Comparison of ENCODE assay signal across 8 cellular contexts in genomic region chr10:32256613-32257437, GRCh38.
A peak's percentile ranks its signal among the peaks of the same experiment; 100 is the strongest.
DNase-seq lines count a peak whose midpoint lies in the region; ATAC-seq and TF ChIP-seq lines count a peak whose summit lies in the region.

No MANE protein-coding gene starts in this region.

- peak; percentile 89 for TF ChIP-seq CTCF in Panc1 (IDR thresholded peaks at IDR 0.05)
- peak; percentile 85 to 95 (median 88) for TF ChIP-seq CTCF in gastroesophageal sphincter (IDR thresholded peaks at IDR 0.05)
- peak; percentile 85 for TF ChIP-seq CTCF in parathyroid adenoma (IDR thresholded peaks at IDR 0.05)
- peak; percentile 78 to 87 (median 83) for TF ChIP-seq CTCF in upper lobe of left lung (IDR thresholded peaks at IDR 0.05)

- no peak overlapping the region for H3K4me2 ChIP-seq in parathyroid adenoma (ENCODE audit: low read length)

- H3K27ac ChIP-seq in Panc1 (ENCODE audit: low read length) (no peak overlapping the region), gastroesophageal sphincter (no peak overlapping the region), parathyroid adenoma (no peak overlapping the region), upper lobe of left lung (no peak overlapping the region)

- H3K4me3 ChIP-seq in Panc1 (ENCODE audit: low read depth in 2 of 2, low read length in 2 of 2) (no peak overlapping the region), gastroesophageal sphincter (no peak overlapping the region), parathyroid adenoma (ENCODE audit: low read depth, low read length) (no peak overlapping the region), upper lobe of left lung (peak overlapping the region in 1 of 4 donors; percentile 8)

- POLR2A ChIA-PET in Panc1 (lab: Charles Lee): no interaction called here

- H3K27ac Mint-ChIP-seq in activated T-helper 2 cell treated with anti-CD3 and anti-CD28 coated beads, Interferon-gamma antibody, Interleukin-2, Interleukin-4, amounts not matched to agents 10 μg/mL and 5 μg/mL and 100 μg/mL, durations not matched to agents 14 hours and 24 hours and 36 hours: no peak overlapping the region

- WGBS in gastroesophageal sphincter (ENCODE audit: low coverage in 1 of 2), 2 donors: 4 to 15% methylated on average over 4 to 8 of the region's 12 CpGs
- WGBS in upper lobe of left lung, 2 donors: 31 to 48% methylated on average over 8 to 12 of the region's 12 CpGs

- peaks cover 13% of the 10 kb centered on the region for H3K4me1 Mint-ChIP-seq in activated T-helper 2 cell treated with anti-CD3 and anti-CD28 coated beads, Interferon-gamma antibody, Interleukin-2, Interleukin-4, amounts not matched to agents 10 μg/mL and 5 μg/mL and 100 μg/mL, durations not matched to agents 14 hours and 24 hours and 36 hours (ENCODE audit: low read depth)

- no peak overlapping the region for H3K9ac ChIP-seq in parathyroid adenoma

- no peaks in the 10 kb centered on the region for H3K79me2 ChIP-seq in parathyroid adenoma

- CTCF ChIA-PET in Panc1 (lab: Charles Lee): no interaction called here

- no peaks in the 10 kb centered on the region for H3K36me3 Mint-ChIP-seq in activated T-helper 2 cell treated with anti-CD3 and anti-CD28 coated beads, Interferon-gamma antibody, Interleukin-2, Interleukin-4, amounts not matched to agents 10 μg/mL and 5 μg/mL and 100 μg/mL, durations not matched to agents 14 hours and 24 hours and 36 hours (ENCODE audit: low read depth)

- intact Hi-C loops in Panc1 (cut with micrococcal nuclease; ENCODE audit: unreplicated experiment): loop anchor here (2.0 kb wide), 2 partner anchors 90 to 112 kb away; partner anchors contain the start of gene EPC1
- intact Hi-C loops in activated T-helper 2 cell treated with anti-CD3 and anti-CD28 coated beads, Interferon-gamma antibody, Interleukin-2, Interleukin-4, amounts not matched to agents 10 μg/mL and 5 μg/mL and 100 μg/mL, durations not matched to agents 14 hours and 24 hours and 36 hours (cut with micrococcal nuclease): loop anchor here (1.0 to 2.0 kb wide), 3 partner anchors 62 to 111 kb away; no protein-coding TSS in a partner anchor

- H3K4me1 ChIP-seq in Panc1 (ENCODE audit: control insufficient read depth, insufficient read depth, low read length) (no peaks in the 10 kb centered on the region), gastroesophageal sphincter (peaks cover 0 to 8% (median 0%) of the 10 kb centered on the region in 3 donors), parathyroid adenoma (no peaks in the 10 kb centered on the region), upper lobe of left lung (peaks cover 3 to 7% (median 5%) of the 10 kb centered on the region in 4 donors)

- no peak overlapping the region for H3K4me3 Mint-ChIP-seq in activated T-helper 2 cell treated with anti-CD3 and anti-CD28 coated beads, Interferon-gamma antibody, Interleukin-2, Interleukin-4, amounts not matched to agents 10 μg/mL and 5 μg/mL and 100 μg/mL, durations not matched to agents 14 hours and 24 hours and 36 hours (ENCODE audit: low read depth)

- no peaks in the 10 kb centered on the region for H3K27me3 ChIP-seq in Panc1 (ENCODE audit: control insufficient read depth, insufficient read depth, low read length)
- no peaks in the 10 kb centered on the region for H3K27me3 ChIP-seq in gastroesophageal sphincter
- no peaks in the 10 kb centered on the region for H3K27me3 ChIP-seq in parathyroid adenoma (ENCODE audit: control insufficient read depth, insufficient read depth, low read length)
- no peaks in the 10 kb centered on the region for H3K27me3 ChIP-seq in upper lobe of left lung

- peak overlapping the region; percentile 45 for H2AFZ ChIP-seq in parathyroid adenoma

- in situ Hi-C loops in Panc1 (cut with HindIII; ENCODE audit: low pct_unique_long_range_greater_than_20kb, low sequenced_read_pairs): no loop called here

- peak; percentile 56 for ATAC-seq in HG03095 (IDR thresholded peaks at IDR 0.05; ENCODE audit: unreplicated experiment)
- ATAC-seq in Panc1: peak; percentile 82
- peak; percentile 39 for ATAC-seq in gastroesophageal sphincter
- peak; percentile 49 to 86 for ATAC-seq in upper lobe of left lung (ENCODE audit: low FRiP score in 2 of 2)

- TF ChIP-seq POLR2A in gastroesophageal sphincter (IDR thresholded peaks at IDR 0.05) (no peak), upper lobe of left lung (IDR thresholded peaks at IDR 0.05) (no peak)

- H3K27me3 Mint-ChIP-seq in activated T-helper 2 cell treated with anti-CD3 and anti-CD28 coated beads, Interferon-gamma antibody, Interleukin-2, Interleukin-4, amounts not matched to agents 10 μg/mL and 5 μg/mL and 100 μg/mL, durations not matched to agents 14 hours and 24 hours and 36 hours (ENCODE audit: low read depth): no peaks in the 10 kb centered on the region

- H3K9me3 ChIP-seq in Panc1 (ENCODE audit: control insufficient read depth, insufficient read depth, low read depth, low read length) (no peaks in the 10 kb centered on the region), gastroesophageal sphincter (no peaks in the 10 kb centered on the region), parathyroid adenoma (ENCODE audit: control insufficient read depth, low read length) (no peaks in the 10 kb centered on the region), upper lobe of left lung (no peaks in the 10 kb centered on the region)

- no peaks in the 10 kb centered on the region for H3K9me3 Mint-ChIP-seq in activated T-helper 2 cell treated with anti-CD3 and anti-CD28 coated beads, Interferon-gamma antibody, Interleukin-2, Interleukin-4, amounts not matched to agents 10 μg/mL and 5 μg/mL and 100 μg/mL, durations not matched to agents 14 hours and 24 hours and 36 hours

- no peaks in the 10 kb centered on the region for H3K36me3 ChIP-seq in Panc1 (ENCODE audit: control insufficient read depth, insufficient read depth, low read length)
- no peaks in the 10 kb centered on the region for H3K36me3 ChIP-seq in gastroesophageal sphincter
- no peaks in the 10 kb centered on the region for H3K36me3 ChIP-seq in parathyroid adenoma (ENCODE audit: control insufficient read depth, insufficient read depth, low read length)
- no peaks in the 10 kb centered on the region for H3K36me3 ChIP-seq in upper lobe of left lung

- TF ChIP-seq EP300 in gastroesophageal sphincter (IDR thresholded peaks at IDR 0.05) (no peak), upper lobe of left lung (IDR thresholded peaks at IDR 0.05) (no peak)

- DNase-seq in SIG-M5 treated with dmso at 0.1 percent for 504 hours (lab: John Stamatoyannopoulos, UW; ENCODE audit: unreplicated experiment) (peak; percentile 49), SIG-M5 (lab: John Stamatoyannopoulos, UW) (no peak), Panc1 (ENCODE audit: low read depth, low spot score) (peak; percentile 54), upper lobe of left lung (peak in 1 of 2 donors; percentile 75)
- peak; percentile 59 for DNase-seq in activated T-helper 2 cell treated with anti-CD3 and anti-CD28 coated beads, Interferon-gamma antibody, Interleukin-2, Interleukin-4, amounts not matched to agents 10 μg/mL and 5 μg/mL and 100 μg/mL, durations not matched to agents 14 hours and 24 hours and 36 hours (ENCODE audit: low spot score)

- no TSS peak for BruUV-seq in Panc1 (replicated peaks; lab: Mats Ljungman, UMichigan)
